13 cellular contexts compared by ENCODE assay signal in genomic region chr3:129344540-129345220, GRCh38.
DNase-seq lines count a peak whose midpoint lies in the region; ATAC-seq and TF ChIP-seq lines count a peak whose summit lies in the region.
"Had no signal": no experiment of that assay in that cellular context is flagged by ENCODE, and none has a peak within 500 bp of the region (broad histone marks: within the 10 kb centered on the region; RNA-seq: fewer than 3 reads in every experiment).

No MANE protein-coding gene starts in this region.

- H2BK5ac ChIP-seq in mesendoderm (ENCODE audit: low read length), result no peak overlapping the region

- H3K23ac ChIP-seq in mesendoderm (ENCODE audit: low read length), result no peak overlapping the region

- peak overlapping the region; percentile 76 for H3K56ac ChIP-seq in mesendoderm (ENCODE audit: low read length)

- H3K4me3 ChIP-seq in Loucy (ENCODE audit: low read length, poor library complexity, severe bottlenecking) (no peak overlapping the region), endodermal cell (ENCODE audit: low read length) (no peak overlapping the region), mesendoderm (ENCODE audit: low read length) (no peak overlapping the region)
- H3K4me3 ChIP-seq: lung, SJCRH30 had no signal

- no peaks in the 10 kb centered on the region for H3F3A ChIP-seq in Loucy (ENCODE audit: low read depth)

- DNase-seq in Calu3 (peak; percentile 63), endodermal cell (peak; percentile 93), mesendoderm (peak; percentile 93), NCI-H1436 (lab: John Stamatoyannopoulos, UW) (no peak), NCI-H526 treated with DMSO at 0.1 percent for 48 hours (lab: John Stamatoyannopoulos, UW) (no peak)
- DNase-seq: NCI-H510A, SJCRH30 had no signal

- H3K9me3 ChIP-seq in Loucy (ENCODE audit: insufficient read depth, low read depth, low read length), result no peaks in the 10 kb centered on the region
- H3K9me3 ChIP-seq in endodermal cell (ENCODE audit: control insufficient read depth, low read length), result no peaks in the 10 kb centered on the region
- H3K9me3 ChIP-seq: SJCRH30 had no signal

- H3K4ac ChIP-seq in mesendoderm (ENCODE audit: low read depth, low read length), result no peak overlapping the region

- CTCF ChIA-PET in Calu3 (lab: Charles Lee), result no interaction called here

- H3K9ac ChIP-seq in Loucy (ENCODE audit: low read depth, low read length, poor library complexity, severe bottlenecking), result no peak overlapping the region
- no peak overlapping the region for H3K9ac ChIP-seq in endodermal cell (ENCODE audit: extremely low read depth, low read length, poor library complexity, severe bottlenecking)
- peak overlapping the region; percentile 42 for H3K9ac ChIP-seq in mesendoderm (ENCODE audit: low read length)

- no TSS peak for BruUV-seq in Calu3 (replicated peaks; lab: Mats Ljungman, UMichigan)

- no peak for ATAC-seq in HG02763 (IDR thresholded peaks at IDR 0.05; ENCODE audit: unreplicated experiment)
- no peak for ATAC-seq in HG02852 (IDR thresholded peaks at IDR 0.05; ENCODE audit: unreplicated experiment)

- H4K5ac ChIP-seq in mesendoderm (ENCODE audit: low read length), result no peak overlapping the region

- H3K27ac ChIP-seq in endodermal cell (ENCODE audit: low read depth, low read length), result no peak overlapping the region
- H3K27ac ChIP-seq in mesendoderm (ENCODE audit: low read depth, low read length), result no peak overlapping the region
- H3K27ac ChIP-seq: BLaER1 treated with 17β-estradiol and CSF1 and Interleukin-3, amounts not matched to agents 10 nM and 100 nM; SJCRH30 had no signal

- H3K27ac Mint-ChIP-seq in Calu3 (ENCODE audit: unreplicated experiment) (no peak overlapping the region), endodermal cell (no peak overlapping the region)
- H3K27ac Mint-ChIP-seq: activated T-helper 2 cell treated with anti-CD3 and anti-CD28 coated beads, Interferon-gamma antibody, Interleukin-2, Interleukin-4, amounts not matched to agents 10 μg/mL and 5 μg/mL and 100 μg/mL, durations not matched to agents 14 hours and 24 hours and 36 hours had no signal

- no peak overlapping the region for H2AK5ac ChIP-seq in mesendoderm (ENCODE audit: low read length)

- WGBS in endodermal cell (ENCODE audit: insufficient coverage in 1 of 2, insufficient read length in 1 of 2), 2 experiments, result 51 to 80% methylated on average over 5 to 13 of the region's 13 CpGs
- no CpG with 5 or more reads among the region's 13 CpGs for WGBS in mesendoderm (ENCODE audit: extremely low coverage, insufficient coverage, low lambda C conversion rate)

- H3K27me3 Mint-ChIP-seq in Calu3 (ENCODE audit: unreplicated experiment), result peaks cover 52% of the 10 kb centered on the region
- H3K27me3 Mint-ChIP-seq in endodermal cell (ENCODE audit: insufficient read depth), result peaks cover 13% of the 10 kb centered on the region

- no peak overlapping the region for H4K8ac ChIP-seq in mesendoderm (ENCODE audit: low read depth, low read length)

- H3K4me1 Mint-ChIP-seq in Calu3 (ENCODE audit: low read depth, unreplicated experiment), result peaks cover 14% of the 10 kb centered on the region
- H3K4me1 Mint-ChIP-seq in endodermal cell, result peaks cover 11% of the 10 kb centered on the region

- H3K27me3 ChIP-seq in Loucy (ENCODE audit: insufficient read depth, low read length, poor library complexity, severe bottlenecking) (no peaks in the 10 kb centered on the region), endodermal cell (ENCODE audit: control insufficient read depth, insufficient read depth, low read length, poor library complexity, severe bottlenecking) (no peaks in the 10 kb centered on the region), mesendoderm (ENCODE audit: insufficient read depth, low read length, poor library complexity) (no peaks in the 10 kb centered on the region)

- H3K79me1 ChIP-seq in mesendoderm (ENCODE audit: low read length), result no peaks in the 10 kb centered on the region

- no peak overlapping the region for H2AFZ ChIP-seq in Loucy (ENCODE audit: low read length)

- H3K4me1 ChIP-seq in Loucy (ENCODE audit: insufficient read depth, low read length, poor library complexity, severe bottlenecking) (peaks cover 21% of the 10 kb centered on the region), endodermal cell (ENCODE audit: control insufficient read depth, insufficient read depth, low read length) (no peaks in the 10 kb centered on the region), mesendoderm (ENCODE audit: control insufficient read depth, low read depth, low read length) (peaks cover 3% of the 10 kb centered on the region)
- H3K4me1 ChIP-seq: SJCRH30 had no signal

- no peak overlapping the region for H2BK15ac ChIP-seq in mesendoderm (replicated peaks; ENCODE audit: low read depth)

- H3K4me3 Mint-ChIP-seq in Calu3 (ENCODE audit: low read depth, unreplicated experiment), result peak overlapping the region; percentile 51
- peak overlapping the region; percentile 38 for H3K4me3 Mint-ChIP-seq in endodermal cell

- no peak overlapping the region for H3K18ac ChIP-seq in mesendoderm (ENCODE audit: low read length)

- TF ChIP-seq CTCF in Calu3 (IDR thresholded peaks at IDR 0.05; ENCODE audit: unreplicated experiment) (no peak), Loucy (conservative IDR thresholded peaks at IDR 0.05; ENCODE audit: low read length) (0 out of 2 replicates have a peak, but pooled peaks have one; percentile 9), endodermal cell (conservative IDR thresholded peaks at IDR 0.05) (no peak)

- no peaks in the 10 kb centered on the region for H3K79me2 ChIP-seq in Loucy (ENCODE audit: insufficient read depth, low read length)
- no peaks in the 10 kb centered on the region for H3K79me2 ChIP-seq in mesendoderm (ENCODE audit: control insufficient read depth, insufficient read depth, low read length)

- H3K36me3 Mint-ChIP-seq in Calu3 (ENCODE audit: insufficient read depth, unreplicated experiment), result no peaks in the 10 kb centered on the region
- no peaks in the 10 kb centered on the region for H3K36me3 Mint-ChIP-seq in endodermal cell (ENCODE audit: low read depth)

- intact Hi-C loops in Calu3 (cut with micrococcal nuclease; ENCODE audit: unreplicated experiment), result no loop called here

- H3K9me3 Mint-ChIP-seq in Calu3 (ENCODE audit: low read depth, unreplicated experiment), result no peaks in the 10 kb centered on the region
- H3K9me3 Mint-ChIP-seq in endodermal cell, result peaks cover 11% of the 10 kb centered on the region
- H3K9me3 Mint-ChIP-seq: activated T-helper 2 cell treated with anti-CD3 and anti-CD28 coated beads, Interferon-gamma antibody, Interleukin-2, Interleukin-4, amounts not matched to agents 10 μg/mL and 5 μg/mL and 100 μg/mL, durations not matched to agents 14 hours and 24 hours and 36 hours had no signal

- no peak overlapping the region for H3K4me2 ChIP-seq in Loucy (ENCODE audit: low read depth, low read length, poor library complexity, severe bottlenecking)
- H3K4me2 ChIP-seq in mesendoderm (ENCODE audit: low read length), result peak overlapping the region; percentile 64

- no peak overlapping the region for H2BK120ac ChIP-seq in mesendoderm (ENCODE audit: low read depth, low read length)

- no peaks in the 10 kb centered on the region for H3K9me2 ChIP-seq in Loucy (replicated peaks; ENCODE audit: low read depth, low read length)

- H3K36me3 ChIP-seq in Loucy (ENCODE audit: insufficient read depth, low read length) (no peaks in the 10 kb centered on the region), endodermal cell (ENCODE audit: control insufficient read depth, insufficient read depth, low read length) (no peaks in the 10 kb centered on the region), mesendoderm (ENCODE audit: control insufficient read depth, insufficient read depth, low read length) (no peaks in the 10 kb centered on the region)
- H3K36me3 ChIP-seq: BLaER1 treated with 17β-estradiol and CSF1 and Interleukin-3, amounts not matched to agents 10 nM and 100 nM; SJCRH30 had no signal

- H4K20me1 ChIP-seq in Loucy (ENCODE audit: insufficient read depth, low read length, poor library complexity, severe bottlenecking), result no peaks in the 10 kb centered on the region
- H4K20me1 ChIP-seq: BLaER1 treated with 17β-estradiol and CSF1 and Interleukin-3, amounts not matched to agents 10 nM and 100 nM had no signal

Comparison
In these comparisons a context has a peak if more than half of its experiments do, and no peak if none do; other contexts are left out.
1. DNase-seq: peak in Calu3 (single experiment), endodermal cell (single experiment) and mesendoderm (single experiment); none in NCI-H1436 (single experiment) and NCI-H526 treated with DMSO at 0.1 percent for 48 hours (single experiment).